1 cellular context compared by ENCODE assay signal in genomic region chr9:136978073-136978864, GRCh38.
TF ChIP-seq lines count a peak whose summit lies in the region.

No MANE protein-coding gene starts in this region.

TF ChIP-seq in HCT116, 20 proteins besides CTCF, POLR2A, EP300 and RAD21 (continued from another document):
- no peak for TF ChIP-seq EZH2phosphoT487 (IDR thresholded peaks at IDR 0.05; ENCODE audit: borderline replicate concordance)
- no peak for TF ChIP-seq SRF (IDR thresholded peaks at IDR 0.05; ENCODE audit: low read depth)
- no peak for TF ChIP-seq ELF1 (IDR thresholded peaks at IDR 0.05; ENCODE audit: borderline replicate concordance, low read depth)
